28 cellular contexts compared by ENCODE assay signal in genomic region chr12:76536546-76536945, GRCh38.
"Had no signal": no experiment of that assay in that cellular context is flagged by ENCODE, and none has a peak within 500 bp of the region (broad histone marks: within the 10 kb centered on the region; RNA-seq: fewer than 3 reads in every experiment).

No MANE protein-coding gene starts in this region.

- H3K27me3 Mint-ChIP-seq: stimulated activated memory B cell treated with anti-CD40 and anti-IgM and Interleukin-4, amounts not matched to agents 10 μg/mL and 1 μg/mL and 100 μg/mL, for 72 hours; stimulated activated naive B cell treated with anti-CD40 and anti-IgM and Interleukin-4, amounts not matched to agents 10 μg/mL and 1 μg/mL and 100 μg/mL, for 72 hours; stimulated activated naive CD8-positive, alpha-beta T cell treated with anti-CD3 and anti-CD28 coated beads, Interleukin-15, amount 100 ng/mL, for 72 hours; stimulated activated naive CD8-positive, alpha-beta T cell treated with anti-CD3 and anti-CD28 coated beads, Interleukin-15, Interleukin-2, amounts not matched to agents 100 ng/mL and 50 ng/mL, for 24 hours; type B pancreatic cell had no signal

- H3K9me3 ChIP-seq: stomach, suprapubic skin, testis, thoracic aorta, thyroid gland, tibial artery, tibial nerve, transverse colon, upper lobe of left lung, upper lobe of right lung, uterus, vagina had no signal

- H3K4me3 ChIP-seq: stomach, suprapubic skin, testis, thoracic aorta, thyroid gland, tibial artery, tibial nerve, transverse colon, upper lobe of left lung, upper lobe of right lung, uterus, vagina had no signal

- H3K4me1 ChIP-seq: suprapubic skin, testis, upper lobe of right lung, uterus had no signal

- DNase-seq: stimulated activated CD4-positive, alpha-beta T cell treated with anti-CD3 and anti-CD28 coated beads, Interleukin-2, amount 100 ng/mL, for 48 hours; stimulated activated CD4-positive, alpha-beta T cell treated with anti-CD3 and anti-CD28 coated beads, Interleukin-4, amount 100 ng/mL, for 1 hour; stimulated activated CD4-positive, alpha-beta T cell treated with anti-CD3 and anti-CD28 coated beads, Interleukin-4, amount 100 ng/mL, for 24 hours; stimulated activated CD4-positive, alpha-beta T cell treated with anti-CD3 and anti-CD28 coated beads, Interleukin-4, amount 100 ng/mL, for 4 hours; stimulated activated CD8-positive, alpha-beta memory T cell treated with anti-CD3 and anti-CD28 coated beads, Interleukin-4, amount 100 ng/mL, for 48 hours; stimulated activated naive B cell treated with anti-CD40 and anti-IgM and Interleukin-4, amounts not matched to agents 10 μg/mL and 1 μg/mL and 100 μg/mL, for 72 hours; stimulated activated naive CD4-positive, alpha-beta T cell; stimulated activated naive CD4-positive, alpha-beta T cell treated with Interleukin-2 at 50 U/mL for 16 hours; stimulated activated naive CD8-positive, alpha-beta T cell treated with anti-CD3 and anti-CD28 coated beads, Interleukin-15, amount 100 ng/mL, for 72 hours; stimulated activated naive CD8-positive, alpha-beta T cell treated with anti-CD3 and anti-CD28 coated beads, Interleukin-15, Interleukin-2, amounts not matched to agents 100 U/mL and 50 U/mL, for 24 hours; stomach; substantia nigra; testis; thyroid gland; tibial artery; transverse colon; upper lobe of left lung; upper lobe of right lung; uterus had no signal

- H3K27me3 ChIP-seq: stomach, suprapubic skin, testis, thyroid gland, tibial artery, tibial nerve, upper lobe of left lung, upper lobe of right lung, uterus, vagina had no signal

- H3K9me3 Mint-ChIP-seq: stimulated activated naive CD8-positive, alpha-beta T cell treated with anti-CD3 and anti-CD28 coated beads, Interleukin-15, amount 100 ng/mL, for 72 hours; type B pancreatic cell had no signal

- H3K27ac ChIP-seq: stomach, suprapubic skin, testis, thoracic aorta, thyroid gland, tibial artery, tibial nerve, transverse colon, upper lobe of left lung, upper lobe of right lung, uterus, vagina had no signal

- FAIRE-seq: urothelium cell line had no signal

- ATAC-seq: stimulated activated effector memory CD8-positive, alpha-beta T cell treated with anti-CD3 and anti-CD28 coated beads, Interleukin-12 subunit alpha, Interleukin-12 subunit beta, amount 100 ng/mL, for 72 hours; stimulated activated memory B cell treated with anti-CD40 and anti-IgM and Interleukin-4, amounts not matched to agents 10 μg/mL and 1 μg/mL and 100 μg/mL, for 72 hours; stimulated activated naive B cell treated with anti-CD40 and anti-IgM and Interleukin-4, amounts not matched to agents 10 μg/mL and 1 μg/mL and 100 μg/mL, for 72 hours; stimulated activated naive CD8-positive, alpha-beta T cell treated with anti-CD3 and anti-CD28 coated beads, Interleukin-15, amount 100 ng/mL, for 72 hours; stimulated activated naive CD8-positive, alpha-beta T cell treated with anti-CD3 and anti-CD28 coated beads, Interleukin-15, Interleukin-2, amounts not matched to agents 100 U/mL and 50 U/mL, for 24 hours; upper lobe of right lung had no signal

- H3K36me3 ChIP-seq: stomach, suprapubic skin, thoracic aorta, thyroid gland, transverse colon, upper lobe of right lung, uterus, vagina had no signal

- H3K27ac Mint-ChIP-seq: stimulated activated effector memory CD8-positive, alpha-beta T cell treated with anti-CD3 and anti-CD28 coated beads, Interleukin-12 subunit alpha, Interleukin-12 subunit beta, amount 100 ng/mL, for 72 hours; stimulated activated memory B cell treated with anti-CD40 and anti-IgM and Interleukin-4, amounts not matched to agents 10 μg/mL and 1 μg/mL and 100 μg/mL, for 72 hours; stimulated activated naive B cell treated with anti-CD40 and anti-IgM and Interleukin-4, amounts not matched to agents 10 μg/mL and 1 μg/mL and 100 μg/mL, for 72 hours; stimulated activated naive CD8-positive, alpha-beta T cell treated with anti-CD3 and anti-CD28 coated beads, Interleukin-15, Interleukin-2, amounts not matched to agents 100 ng/mL and 50 ng/mL, for 24 hours; type B pancreatic cell had no signal

- H3K4me3 Mint-ChIP-seq: stimulated activated effector memory CD8-positive, alpha-beta T cell treated with anti-CD3 and anti-CD28 coated beads, Interleukin-12 subunit alpha, Interleukin-12 subunit beta, amount 100 ng/mL, for 72 hours; stimulated activated memory B cell treated with anti-CD40 and anti-IgM and Interleukin-4, amounts not matched to agents 10 μg/mL and 1 μg/mL and 100 μg/mL, for 72 hours; stimulated activated naive B cell treated with anti-CD40 and anti-IgM and Interleukin-4, amounts not matched to agents 10 μg/mL and 1 μg/mL and 100 μg/mL, for 72 hours; stimulated activated naive CD8-positive, alpha-beta T cell treated with anti-CD3 and anti-CD28 coated beads, Interleukin-15, amount 100 ng/mL, for 72 hours; stimulated activated naive CD8-positive, alpha-beta T cell treated with anti-CD3 and anti-CD28 coated beads, Interleukin-15, Interleukin-2, amounts not matched to agents 100 ng/mL and 50 ng/mL, for 24 hours; type B pancreatic cell had no signal
